ENCODE assay signal across 11 cellular contexts in genomic region chr2:234178309-234179030, GRCh38.
DNase-seq lines count a peak whose midpoint lies in the region; ATAC-seq, FAIRE-seq and TF ChIP-seq lines count a peak whose summit lies in the region.
"Had no signal": no experiment of that assay in that cellular context is flagged by ENCODE, and none has a peak within 500 bp of the region (broad histone marks: within the 10 kb centered on the region; RNA-seq: fewer than 3 reads in every experiment).

No MANE protein-coding gene starts in this region.

- CTCF ChIA-PET in GM12878 (lab: Yijun Ruan, JAX), result interaction anchor here (0.7 kb wide), 1 partner anchor 23 kb away, joined by 3 read pairs; no protein-coding TSS in a partner anchor

- no peak overlapping the region for H2AFZ ChIP-seq in GM12878 (ENCODE audit: control insufficient read depth, low read depth, low read length)

- no peak for ATAC-seq in GM12878
- ATAC-seq in HG03039 (IDR thresholded peaks at IDR 0.05; ENCODE audit: unreplicated experiment), result no peak
- ATAC-seq: T-cell had no signal

- peak; percentile 64 for DNase-seq in Daoy (ENCODE audit: low read depth)
- DNase-seq in HT-29 (ENCODE audit: low spot score), result peak; percentile 54
- no peak for DNase-seq in GM12878 (ENCODE audit: low read depth, low spot score)
- peak; percentile 6 for DNase-seq in medulla oblongata (ENCODE audit: extremely low spot score)
- DNase-seq in T-helper 2 cell, result no peak
- DNase-seq in NCI-H226, result no peak
- DNase-seq: activated CD8-positive, alpha-beta memory T cell treated with anti-CD3 and anti-CD28 coated beads for 24 hours; NCI-H2171 treated with DMSO at 0.1 percent for 48 hours; stimulated activated naive CD4-positive, alpha-beta T cell; T-cell had no signal

- RAD21 ChIA-PET in GM12878 (lab: Charles Lee; ENCODE audit: unreplicated experiment), result no interaction called here

- no peaks in the 10 kb centered on the region for H3K79me2 ChIP-seq in GM12878 (ENCODE audit: control insufficient read depth, insufficient read depth, low read length)

- no peak overlapping the region for H3K9ac ChIP-seq in GM12878 (ENCODE audit: control insufficient read depth, insufficient read depth, low read length)

- H3K27ac ChIP-seq in GM12878 (ENCODE audit: control insufficient read depth, insufficient read depth), result no peak overlapping the region

- in situ Hi-C loops in GM12878 (cut with MboI), result no loop called here

- no peak for FAIRE-seq in GM12878 (lab: Jason Lieb, UNC)

- TF ChIP-seq RAD21 in GM12878 (IDR thresholded peaks at IDR 0.05; ENCODE audit: insufficient read depth, low read depth, low read length), result no peak

- no peak for TF ChIP-seq EP300 in GM12878 (IDR thresholded peaks at IDR 0.05; ENCODE audit: borderline replicate concordance in 1 of 2, control insufficient read depth in 1 of 2, low read depth in 2 of 2, low read length in 2 of 2)

- no TSS peak for BruUV-seq in GM12878 (replicated peaks; lab: Mats Ljungman, UMichigan)

- H4K20me1 ChIP-seq in GM12878 (ENCODE audit: control insufficient read depth, insufficient read depth), result no peaks in the 10 kb centered on the region

- no peaks in the 10 kb centered on the region for H3K4me1 ChIP-seq in GM12878 (ENCODE audit: control insufficient read depth, insufficient read depth, low read length)

- H3K36me3 ChIP-seq in GM12878 (ENCODE audit: control insufficient read depth in 2 of 2, insufficient read depth in 2 of 2, low read length in 1 of 2), result no peaks in the 10 kb centered on the region

- 27% methylated on average over 10 of the region's 10 CpGs for whole genome bisulfite sequencing in GM12878 (ENCODE audit: insufficient coverage, insufficient replicate concordance, low lambda C conversion rate, missing lambda C conversion rate)

- SMC1A ChIA-PET in GM12878 (lab: Charles Lee; ENCODE audit: uncharacterized antibody, unreplicated experiment), result no interaction called here

- H3K4me2 ChIP-seq in GM12878 (ENCODE audit: control insufficient read depth, insufficient read depth), result no peak overlapping the region

- H3K27me3 ChIP-seq in GM12878 (replicated peaks in 1 of 2; ENCODE audit: control insufficient read depth in 2 of 2, insufficient read depth in 2 of 2, low read length in 1 of 2), result no peaks in the 10 kb centered on the region

- H3K4me3 ChIP-seq in GM12878, result no peak overlapping the region

- no peak for TF ChIP-seq CTCF in GM12878 (IDR thresholded peaks at IDR 0.05 in 2 of 3, conservative IDR thresholded peaks at IDR 0.05 in 1 of 3; ENCODE audit: control insufficient read depth in 2 of 3, extremely low read depth in 1 of 3, insufficient read depth in 1 of 3, low read depth in 3 of 3, low read length in 3 of 3)

- no peaks in the 10 kb centered on the region for H3K9me3 ChIP-seq in GM12878 (replicated peaks; ENCODE audit: control insufficient read depth, insufficient read depth, low read length)

- POLR2A ChIA-PET in GM12878 (lab: Charles Lee), result interaction anchor here (0.6 kb wide), 1 partner anchor 1507 kb away, joined by 3 read pairs; no protein-coding TSS in a partner anchor

- no peak for TF ChIP-seq POLR2A in GM12878 (IDR thresholded peaks at IDR 0.05; ENCODE audit: low read depth, low read length)

- intact Hi-C loops in GM12878 (cut with micrococcal nuclease; ENCODE audit: unreplicated experiment), result no loop called here

TF ChIP-seq in GM12878, 131 proteins besides CTCF, POLR2A, EP300 and RAD21:
- TF ChIP-seq REST (IDR thresholded peaks at IDR 0.05; ENCODE audit: low read depth, low read length), result peak; percentile 52; the same call in 1 of the 2 replicates
- TF ChIP-seq TARDBP (IDR thresholded peaks at IDR 0.05; ENCODE audit: borderline replicate concordance), result no peak
- TF ChIP-seq, protein P1, sequence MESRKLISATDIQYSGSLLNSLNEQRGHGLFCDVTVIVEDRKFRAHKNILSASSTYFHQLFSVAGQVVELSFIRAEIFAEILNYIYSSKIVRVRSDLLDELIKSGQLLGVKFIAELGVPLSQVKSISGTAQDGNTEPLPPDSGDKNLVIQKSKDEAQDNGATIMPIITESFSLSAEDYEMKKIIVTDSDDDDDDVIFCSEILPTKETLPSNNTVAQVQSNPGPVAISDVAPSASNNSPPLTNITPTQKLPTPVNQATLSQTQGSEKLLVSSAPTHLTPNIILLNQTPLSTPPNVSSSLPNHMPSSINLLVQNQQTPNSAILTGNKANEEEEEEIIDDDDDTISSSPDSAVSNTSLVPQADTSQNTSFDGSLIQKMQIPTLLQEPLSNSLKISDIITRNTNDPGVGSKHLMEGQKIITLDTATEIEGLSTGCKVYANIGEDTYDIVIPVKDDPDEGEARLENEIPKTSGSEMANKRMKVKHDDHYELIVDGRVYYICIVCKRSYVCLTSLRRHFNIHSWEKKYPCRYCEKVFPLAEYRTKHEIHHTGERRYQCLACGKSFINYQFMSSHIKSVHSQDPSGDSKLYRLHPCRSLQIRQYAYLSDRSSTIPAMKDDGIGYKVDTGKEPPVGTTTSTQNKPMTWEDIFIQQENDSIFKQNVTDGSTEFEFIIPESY (IDR thresholded peaks at IDR 0.05), result no peak

Comparison
In these comparisons a context has a peak if more than half of its experiments do, and no peak if none do; other contexts are left out.
1. DNase-seq: peak in Daoy (single experiment), HT-29 (single experiment) and medulla oblongata (single experiment); none in GM12878 (single experiment), T-helper 2 cell (0 of 5) and NCI-H226 (single experiment).